In genomic region chr20:46708172-46708860, GRCh38 we compare ENCODE assay signal across 11 cellular contexts. TPM values are rescaled to one million over a fixed set of nuclear protein-coding genes. Genes with fewer than 3 reads are reported as not detected.
DNase-seq lines count a peak whose midpoint lies in the region; ATAC-seq and TF ChIP-seq lines count a peak whose summit lies in the region.
"Had no signal": no experiment of that assay in that cellular context is flagged by ENCODE, and none has a peak within 500 bp of the region (broad histone marks: within the 10 kb centered on the region; RNA-seq: fewer than 3 reads in every experiment).

No MANE protein-coding gene starts in this region.

- H3K9me2 ChIP-seq in GM23248 (ENCODE audit: insufficient read depth) = no peaks in the 10 kb centered on the region

- H3K9me3 Mint-ChIP-seq in brain (peaks cover 0 to 16% (median 7%) of the 10 kb centered on the region in 5 experiments), mesothelial cell of epicardium (peaks cover 4% of the 10 kb centered on the region)

- no peaks in the 10 kb centered on the region for H3K36me3 ChIP-seq in GM23248 (ENCODE audit: low read depth)
- H3K36me3 ChIP-seq: lower lobe of right lung had no signal

- H3K27ac ChIP-seq in 22Rv1 = peak overlapping the region; percentile 96
- no peak overlapping the region for H3K27ac ChIP-seq in GM23248
- H3K27ac ChIP-seq: KMS-11 had no signal

- H3K36me3 Mint-ChIP-seq in brain (no peaks in the 10 kb centered on the region), mesothelial cell of epicardium (no peaks in the 10 kb centered on the region)

- H3K4me1 Mint-ChIP-seq in brain (peaks cover 40% of the 10 kb centered on the region), mesothelial cell of epicardium (peaks cover 27% of the 10 kb centered on the region)

- WGBS in GM23248 (ENCODE audit: low coverage in 1 of 2, low lambda C conversion rate in 2 of 2, missing lambda C conversion rate in 2 of 2), 2 experiments = 64 to 66% methylated on average over 8 of the region's 8 CpGs

- H3K27ac Mint-ChIP-seq in brain (peak overlapping the region in 3 of 5 experiments; percentile 74 to 93 (median 89)), mesothelial cell of epicardium (peak overlapping the region; percentile 94)

- no peaks in the 10 kb centered on the region for H3K9me3 ChIP-seq in GM23248 (ENCODE audit: low read depth)
- H3K9me3 ChIP-seq: lower lobe of right lung had no signal

- in situ Hi-C loops in GM23248 (cut with MboI) = no loop called here
- in situ Hi-C loops in KBM-7 (cut with MboI; ENCODE audit: low pct_unique_long_range_greater_than_20kb, low sequenced_read_pairs) = no loop called here

- peak overlapping the region; percentile 88 for H2AFZ ChIP-seq in GM23248

- peak overlapping the region; percentile 95; the same call in 1 of the 2 replicates for H3K9ac ChIP-seq in GM23248
- H3K9ac ChIP-seq: KMS-11 had no signal

- H3K4me3 Mint-ChIP-seq in brain (peak overlapping the region in 3 of 5 experiments; percentile 20 to 84 (median 78)), mesothelial cell of epicardium (peak overlapping the region; percentile 76)

- H4K20me1 ChIP-seq in GM23248 (ENCODE audit: insufficient read depth) = no peaks in the 10 kb centered on the region

- peaks cover 23% of the 10 kb centered on the region for H3F3A ChIP-seq in GM23248 (ENCODE audit: insufficient read depth)

- no peak overlapping the region for H3K4me2 ChIP-seq in GM23248 (ENCODE audit: unreplicated experiment)
- H3K4me2 ChIP-seq: KMS-11 had no signal

- no peak for ATAC-seq in HG02623 (IDR thresholded peaks at IDR 0.05; ENCODE audit: unreplicated experiment)

- H3K4me3 ChIP-seq in GM23248 = no peak overlapping the region

- H3K4me1 ChIP-seq in GM23248 (ENCODE audit: insufficient read depth) = peaks cover 29% of the 10 kb centered on the region

- H3K27me3 Mint-ChIP-seq in brain (peaks cover 12% of the 10 kb centered on the region), mesothelial cell of epicardium (ENCODE audit: low read depth) (no peaks in the 10 kb centered on the region)

- TF ChIP-seq CTCF in 22Rv1 (IDR thresholded peaks at IDR 0.05) (peak; percentile 90), brain (conservative IDR thresholded peaks at IDR 0.05) (no peak), mesothelial cell of epicardium (IDR thresholded peaks at IDR 0.05; ENCODE audit: unreplicated experiment) (peak; percentile 46)

- no peak for DNase-seq in GM23248
- no peak for DNase-seq in mesothelial cell of epicardium (ENCODE audit: low spot score in 2 of 2, unreplicated experiment in 2 of 2)
- DNase-seq in KBM-7 = no peak
- DNase-seq in HCEC 1CT = no peak
- DNase-seq in SHP77 (lab: John Stamatoyannopoulos, UW) = no peak
- DNase-seq: lower lobe of right lung; stimulated activated CD4-positive, alpha-beta T cell treated with anti-CD3 and anti-CD28 coated beads, Interleukin-4, amount 100 ng/mL, for 4 hours had no signal

- peaks cover 36% of the 10 kb centered on the region for H3K79me2 ChIP-seq in GM23248 (ENCODE audit: insufficient read depth)

- no peaks in the 10 kb centered on the region for H3K27me3 ChIP-seq in GM23248 (replicated peaks; ENCODE audit: insufficient read depth)

RNA-seq across cellular contexts. Expression of gene SLC2A10, which starts 1.1 kb away (rescaled TPM):
- total RNA-seq in GM23248 (2014; rRNA removed; shearing (Covaris generic)) = 48.0 and 50.2 TPM in 2 replicates
- polyA plus RNA-seq in GM23248 (2016; fragmentation: Nextera tagmentation; extraction: Ambion mirVana) (26.2 and 29.7 TPM in 2 replicates), brain (ENCODE audit: insufficient read depth, low read depth, low replicate concordance) (1.1 TPM)
- total RNA-seq in mesothelial cell of epicardium = 21.7 to 23.8 TPM (median 22.2 TPM) in 3 replicates

RNA-seq across cellular contexts. Expression of gene TP53RK, which starts 19.1 kb away (rescaled TPM):
- 20.1 and 24.1 TPM in 2 replicates for total RNA-seq in GM23248 (2014; rRNA removed; shearing (Covaris generic))
- polyA plus RNA-seq in GM23248 (2016; fragmentation: Nextera tagmentation; extraction: Ambion mirVana) = 23.6 and 24.0 TPM in 2 replicates
- polyA plus RNA-seq in brain (ENCODE audit: insufficient read depth, low read depth, low replicate concordance) = 8.3 TPM
- total RNA-seq in mesothelial cell of epicardium = 16.2 to 17.3 TPM (median 16.3 TPM) in 3 replicates

RNA-seq across cellular contexts. Expression of gene SLC13A3, which starts 57.1 kb away (rescaled TPM):
- total RNA-seq in GM23248 (2014; rRNA removed; shearing (Covaris generic)) = 0.89 and 2.4 TPM in 2 replicates
- polyA plus RNA-seq in GM23248 (2016; fragmentation: Nextera tagmentation; extraction: Ambion mirVana) (2.3 and 4.6 TPM in 2 replicates), brain (ENCODE audit: insufficient read depth, low read depth, low replicate concordance) (10.3 TPM)
- total RNA-seq in mesothelial cell of epicardium = 18.8 to 19.7 TPM (median 19.3 TPM) in 3 replicates

Comparison
In these comparisons a context has a peak if more than half of its experiments do, and no peak if none do; other contexts are left out.
1. CTCF ChIP-seq: peak in 22Rv1 (single experiment) and mesothelial cell of epicardium (single experiment); none in brain (0 of 2).